8 cellular contexts compared by ENCODE assay signal in the genomic region with DNA sequence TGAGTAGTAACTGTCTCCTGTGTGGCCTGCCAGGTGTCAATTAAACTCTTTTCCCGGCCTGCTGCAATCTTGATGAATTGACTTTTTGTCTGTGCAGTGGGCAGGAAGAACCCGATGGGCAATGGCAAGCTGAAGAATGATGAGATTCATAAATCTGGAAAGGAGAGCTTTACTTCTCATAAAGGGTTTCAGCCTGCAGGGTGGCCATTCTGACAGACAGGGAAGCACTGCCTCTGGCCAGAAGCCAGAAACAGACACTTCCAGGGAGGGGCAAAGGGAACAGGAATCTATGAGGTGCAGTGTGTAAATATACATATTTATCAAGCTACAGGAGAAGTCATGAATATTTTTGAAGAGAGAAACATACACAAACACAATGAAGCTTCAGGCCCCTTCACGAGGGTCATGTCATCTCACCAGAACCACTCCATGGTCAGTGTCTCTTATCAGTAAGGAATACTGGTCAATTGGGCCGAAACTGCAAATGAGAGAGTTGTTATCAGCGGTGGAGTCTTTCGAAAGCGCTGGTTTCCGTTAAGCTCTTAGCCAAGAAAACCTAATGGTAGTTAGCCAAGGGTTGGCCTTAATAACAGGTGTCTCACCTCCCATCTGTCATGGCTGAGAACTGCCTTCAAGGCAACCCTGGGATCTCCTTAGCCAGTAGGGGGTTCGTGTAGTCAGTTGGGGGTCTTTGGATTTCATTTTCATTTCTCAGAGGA. TPM values are rescaled to one million over a fixed set of nuclear protein-coding genes. Genes with fewer than 3 reads are reported as not detected.
DNase-seq lines count a peak whose midpoint lies in the region; ATAC-seq and TF ChIP-seq lines count a peak whose summit lies in the region.

No MANE protein-coding gene starts in this region.

- H3K27ac Mint-ChIP-seq in activated naive CD4-positive, alpha-beta T cell treated with anti-CD3 and anti-CD28 coated beads for 36 hours = peak overlapping the region; percentile 97
- peak overlapping the region; percentile 95 for H3K27ac Mint-ChIP-seq in activated naive CD8-positive, alpha-beta T cell treated with anti-CD3 and anti-CD28 coated beads, Interleukin-2, amount 10 ng/mL, durations not matched to agents 7 days and 5 days
- H3K27ac Mint-ChIP-seq in immature natural killer cell = peak overlapping the region; percentile 97 to 100 (median 99)

- H3K4me3 ChIP-seq in testis (peak overlapping the region; percentile 82 to 96), H7 (ENCODE audit: insufficient read depth, low read depth, low read length) (no peak overlapping the region; the same call in 1 of the 2 replicates)

- CTCF ChIA-PET in activated naive CD4-positive, alpha-beta T cell treated with anti-CD3 and anti-CD28 coated beads for 36 hours (lab: Charles Lee) = interaction anchor here (0.8 to 1.4 kb wide), 3 partner anchors 33 to 94 kb away, joined by 3 to 5 read pairs (median 3); no protein-coding TSS in a partner anchor

- no peak for ATAC-seq in activated naive CD8-positive, alpha-beta T cell treated with anti-CD3 and anti-CD28 coated beads, Interleukin-2, amount 10 ng/mL, durations not matched to agents 7 days and 5 days (ENCODE audit: low read depth)
- no peak for ATAC-seq in GM18858 (IDR thresholded peaks at IDR 0.05; ENCODE audit: unreplicated experiment)

- intact Hi-C loops in activated naive CD4-positive, alpha-beta T cell treated with anti-CD3 and anti-CD28 coated beads for 36 hours (cut with micrococcal nuclease) = no loop called here
- intact Hi-C loops in testis (cut with DNase I; ENCODE audit: low total_unique reads) = no loop called here

- H3K27ac ChIP-seq in testis = peak overlapping the region; percentile 100

- 23 to 32% methylated on average over 9 of the region's 9 CpGs for WGBS in testis, 2 donors

- no peak for TF ChIP-seq CTCF in testis (IDR thresholded peaks at IDR 0.05)

- peaks cover 33% of the 10 kb centered on the region for H3K4me1 ChIP-seq in testis

- no peaks in the 10 kb centered on the region for H3K27me3 Mint-ChIP-seq in activated naive CD4-positive, alpha-beta T cell treated with anti-CD3 and anti-CD28 coated beads for 36 hours (ENCODE audit: low read depth)
- H3K27me3 Mint-ChIP-seq in activated naive CD8-positive, alpha-beta T cell treated with anti-CD3 and anti-CD28 coated beads, Interleukin-2, amount 10 ng/mL, durations not matched to agents 7 days and 5 days = no peaks in the 10 kb centered on the region
- H3K27me3 Mint-ChIP-seq in immature natural killer cell (ENCODE audit: low read depth in 3 of 3) = peaks cover 12 to 27% (median 15%) of the 10 kb centered on the region in 3 donors

- H3K9me3 Mint-ChIP-seq in activated naive CD4-positive, alpha-beta T cell treated with anti-CD3 and anti-CD28 coated beads for 36 hours = peaks cover 3% of the 10 kb centered on the region
- H3K9me3 Mint-ChIP-seq in activated naive CD8-positive, alpha-beta T cell treated with anti-CD3 and anti-CD28 coated beads, Interleukin-2, amount 10 ng/mL, durations not matched to agents 7 days and 5 days = no peaks in the 10 kb centered on the region
- no peaks in the 10 kb centered on the region for H3K9me3 Mint-ChIP-seq in immature natural killer cell

- H3K36me3 ChIP-seq in testis (ENCODE audit: low read depth, missing control alignments) (no peaks in the 10 kb centered on the region), H7 (replicated peaks; ENCODE audit: control insufficient read depth, insufficient read depth, low read length) (peaks cover 1% of the 10 kb centered on the region; the same call in 1 of the 2 replicates)

- peaks cover 29% of the 10 kb centered on the region for H3K4me1 Mint-ChIP-seq in activated naive CD4-positive, alpha-beta T cell treated with anti-CD3 and anti-CD28 coated beads for 36 hours (ENCODE audit: low read depth)
- peaks cover 30% of the 10 kb centered on the region for H3K4me1 Mint-ChIP-seq in activated naive CD8-positive, alpha-beta T cell treated with anti-CD3 and anti-CD28 coated beads, Interleukin-2, amount 10 ng/mL, durations not matched to agents 7 days and 5 days
- H3K4me1 Mint-ChIP-seq in immature natural killer cell = peaks cover 30 to 31% of the 10 kb centered on the region in 2 donors

- no peak for TF ChIP-seq POLR2A in testis (IDR thresholded peaks at IDR 0.05)

- no peaks in the 10 kb centered on the region for H3K9me3 ChIP-seq in testis

- DNase-seq in activated naive CD4-positive, alpha-beta T cell treated with anti-CD3 and anti-CD28 coated beads for 36 hours = no peak
- no peak for DNase-seq in activated naive CD4-positive, alpha-beta T cell treated with anti-CD3 and anti-CD28 coated beads, Interleukin-2, amount 50 U/mL, for 16 hours
- DNase-seq in activated naive CD8-positive, alpha-beta T cell treated with anti-CD3 and anti-CD28 coated beads, Interleukin-2, amount 10 ng/mL, durations not matched to agents 7 days and 5 days = no peak
- no peak for DNase-seq in immature natural killer cell
- no peak for DNase-seq in testis
- no peak for DNase-seq in H7
- no peak for DNase-seq in stimulated activated CD4-positive, alpha-beta T cell treated with anti-CD3 and anti-CD28 coated beads, Interleukin-15, amount 100 ng/mL, for 24 hours

- peaks cover 11% of the 10 kb centered on the region for H3K36me3 Mint-ChIP-seq in activated naive CD4-positive, alpha-beta T cell treated with anti-CD3 and anti-CD28 coated beads for 36 hours (ENCODE audit: low read depth)
- H3K36me3 Mint-ChIP-seq in activated naive CD8-positive, alpha-beta T cell treated with anti-CD3 and anti-CD28 coated beads, Interleukin-2, amount 10 ng/mL, durations not matched to agents 7 days and 5 days = peaks cover 21% of the 10 kb centered on the region
- H3K36me3 Mint-ChIP-seq in immature natural killer cell = peaks cover 2 to 7% (median 3%) of the 10 kb centered on the region in 3 donors

- POLR2A ChIA-PET in activated naive CD8-positive, alpha-beta T cell treated with anti-CD3 and anti-CD28 coated beads, Interleukin-2, amount 10 ng/mL, durations not matched to agents 7 days and 5 days (lab: Charles Lee) = interaction anchor here (0.8 to 1.7 kb wide), 7 partner anchors 8 to 160 kb away, joined by 3 to 17 read pairs (median 4); a partner anchor contains a TSS

- H3K27me3 ChIP-seq in testis (no peaks in the 10 kb centered on the region), H7 (ENCODE audit: control insufficient read depth, insufficient read depth, low read length) (no peaks in the 10 kb centered on the region)

- peak overlapping the region; percentile 78 for H3K4me3 Mint-ChIP-seq in activated naive CD4-positive, alpha-beta T cell treated with anti-CD3 and anti-CD28 coated beads for 36 hours
- peak overlapping the region; percentile 79 for H3K4me3 Mint-ChIP-seq in activated naive CD8-positive, alpha-beta T cell treated with anti-CD3 and anti-CD28 coated beads, Interleukin-2, amount 10 ng/mL, durations not matched to agents 7 days and 5 days
- H3K4me3 Mint-ChIP-seq in immature natural killer cell = peak overlapping the region; percentile 81 to 98 (median 86)

RNA-seq across cellular contexts. Expression of a gene that starts 1.3 kb away (rescaled TPM):
- total RNA-seq in activated naive CD4-positive, alpha-beta T cell treated with anti-CD3 and anti-CD28 coated beads for 36 hours = 10 to 100 TPM; 64.2 to 69.3 TPM
- 100 to 1,000 TPM; 106 to 121 TPM for total RNA-seq in activated naive CD8-positive, alpha-beta T cell treated with anti-CD3 and anti-CD28 coated beads, Interleukin-2, amount 10 ng/mL, durations not matched to agents 7 days and 5 days
- 100 to 1,000 TPM; 149 to 192 (median 179) TPM for polyA plus RNA-seq in immature natural killer cell
- total RNA-seq in testis = 100 to 1,000 TPM; 115 to 130 TPM
- 161 TPM for polyA plus RNA-seq in testis (ENCODE audit: insufficient read depth, low read depth, low replicate concordance)
- total RNA-seq in H7 (2014; rRNA removed; shearing (Covaris generic)) = 42.2 and 49.9 TPM in 2 replicates

RNA-seq across cellular contexts. Expression of a gene that starts 6.7 kb away (rescaled TPM):
- 100 to 1,000 TPM; 292 to 294 TPM for total RNA-seq in activated naive CD4-positive, alpha-beta T cell treated with anti-CD3 and anti-CD28 coated beads for 36 hours
- total RNA-seq in activated naive CD8-positive, alpha-beta T cell treated with anti-CD3 and anti-CD28 coated beads, Interleukin-2, amount 10 ng/mL, durations not matched to agents 7 days and 5 days = 100 to 1,000 TPM; 301 to 323 TPM
- polyA plus RNA-seq in immature natural killer cell = 100 to 1,000 TPM; 182 to 246 (median 243) TPM
- total RNA-seq in testis = 10 to 100 TPM; 61.1 to 88.2 TPM
- 46.3 TPM for polyA plus RNA-seq in testis (ENCODE audit: insufficient read depth, low read depth, low replicate concordance)
- total RNA-seq in H7 (2014; rRNA removed; shearing (Covaris generic)) = 62.8 and 76.1 TPM in 2 replicates

RNA-seq across cellular contexts. Expression of a gene that starts 38.8 kb away (rescaled TPM):
- total RNA-seq in activated naive CD4-positive, alpha-beta T cell treated with anti-CD3 and anti-CD28 coated beads for 36 hours = 10 to 100 TPM; 31.1 to 32.9 TPM
- total RNA-seq in activated naive CD8-positive, alpha-beta T cell treated with anti-CD3 and anti-CD28 coated beads, Interleukin-2, amount 10 ng/mL, durations not matched to agents 7 days and 5 days = 10 to 100 TPM; 24.4 to 27.4 TPM
- polyA plus RNA-seq in immature natural killer cell = 10 to 100 TPM; 29.3 to 43.5 (median 39.8) TPM
- 10 to 100 TPM; 28.9 to 37.4 TPM for total RNA-seq in testis
- polyA plus RNA-seq in testis (ENCODE audit: insufficient read depth, low read depth, low replicate concordance) = 19.6 TPM
- 26.2 and 28.6 TPM in 2 replicates for total RNA-seq in H7 (2014; rRNA removed; shearing (Covaris generic))

RNA-seq across cellular contexts. Expression of a gene that starts 39.1 kb away (rescaled TPM):
- 10 to 100 TPM; 22.4 to 26.3 TPM for total RNA-seq in activated naive CD4-positive, alpha-beta T cell treated with anti-CD3 and anti-CD28 coated beads for 36 hours
- total RNA-seq in activated naive CD8-positive, alpha-beta T cell treated with anti-CD3 and anti-CD28 coated beads, Interleukin-2, amount 10 ng/mL, durations not matched to agents 7 days and 5 days = 10 to 100 TPM; 84.1 to 84.8 TPM
- 10 to 100 TPM; 12.7 to 18.8 (median 15.2) TPM for polyA plus RNA-seq in immature natural killer cell
- 10 to 100 TPM; 90.9 to 95.3 TPM for total RNA-seq in testis
- 24.4 TPM for polyA plus RNA-seq in testis (ENCODE audit: insufficient read depth, low read depth, low replicate concordance)
- total RNA-seq in H7 (2014; rRNA removed; shearing (Covaris generic)) = 16.6 and 24.6 TPM in 2 replicates
